8 cellular contexts compared by ENCODE assay signal in the genomic region with DNA sequence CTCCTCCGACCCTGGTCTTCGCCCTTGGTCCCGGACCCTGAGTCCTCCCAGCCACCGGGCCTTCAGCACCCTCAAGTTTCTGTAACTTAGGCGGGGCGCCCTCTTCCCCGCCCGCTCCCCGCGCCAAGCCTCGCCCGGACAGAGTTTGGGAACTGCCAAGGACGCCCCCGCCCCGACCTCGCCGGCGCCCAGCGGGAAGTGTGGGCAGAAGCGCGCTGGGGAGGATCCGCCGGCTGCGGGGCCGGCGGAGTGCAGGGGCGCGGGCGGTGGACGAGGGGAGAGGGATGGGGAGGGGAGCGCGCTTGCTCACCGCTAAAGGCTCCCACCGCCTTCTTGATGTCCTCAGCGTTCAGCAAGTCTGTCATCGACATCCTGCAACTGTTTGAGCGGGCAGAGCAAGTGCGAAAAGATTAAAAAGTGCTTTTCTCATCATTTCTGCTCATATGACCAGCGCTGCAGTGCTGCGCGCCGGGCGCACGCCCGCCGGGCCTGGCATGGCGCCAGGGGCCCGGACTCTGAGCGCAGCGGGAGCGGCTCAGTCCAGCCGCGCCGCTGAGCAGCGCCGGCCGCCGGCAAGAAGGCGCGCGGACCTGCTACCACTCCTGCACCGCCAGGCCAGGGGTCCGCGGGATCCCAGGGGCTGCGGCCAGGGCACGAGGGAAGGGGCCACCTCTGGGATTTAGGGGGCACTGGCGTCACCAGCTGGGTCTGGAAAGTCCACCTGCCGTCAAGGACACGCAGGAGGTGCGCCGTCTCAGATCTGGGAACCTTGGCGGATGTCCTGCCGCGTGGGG. TPM values are rescaled to one million over a fixed set of nuclear protein-coding genes. Genes with fewer than 3 reads are reported as not detected.
DNase-seq lines count a peak whose midpoint lies in the region; ATAC-seq and TF ChIP-seq lines count a peak whose summit lies in the region.

Gene PVALB (minus strand): TSS at position 401 of the 794 bp plus-strand sequence. CDS start 30 bp downstream, at position 371.

- DNase-seq in GM03348 (ENCODE audit: low spot score) (peak; percentile 62), RWPE1 (ENCODE audit: low spot score) (peak; percentile 27), foreskin melanocyte (peak; percentile 44), psoas muscle (peak in 1 of 2 donors; percentile 32), GOT3 (lab: John Stamatoyannopoulos, UW) (no peak), LoVo (ENCODE audit: low spot score) (no peak)

- WGBS in psoas muscle, 3 donors, result 1 to 2% (median 2%) methylated on average over 69 to 74 of the region's 74 CpGs

- peak; percentile 53 to 74 (median 64) for ATAC-seq in psoas muscle
- no peak for ATAC-seq in HG03457 (IDR thresholded peaks at IDR 0.05; ENCODE audit: unreplicated experiment)
- no peak for ATAC-seq in HG03039 (IDR thresholded peaks at IDR 0.05; ENCODE audit: unreplicated experiment)

- intact Hi-C loops in psoas muscle (cut with DNase I), result no loop called here

- no peaks in the 10 kb centered on the region for H3K9me3 ChIP-seq in psoas muscle

- H3K36me3 ChIP-seq in psoas muscle (ENCODE audit: insufficient read depth in 1 of 2, low read depth in 1 of 2), result no peaks in the 10 kb centered on the region

- peak within 1 kb of the TSS; percentile 38 for H3K4me3 ChIP-seq in psoas muscle

- no peak for TF ChIP-seq CTCF in RWPE1 (conservative IDR thresholded peaks at IDR 0.05; ENCODE audit: low read depth)
- TF ChIP-seq CTCF in psoas muscle (IDR thresholded peaks at IDR 0.05), result no peak

- CTCF ChIA-PET in RWPE1 (lab: Yijun Ruan, JAX), result interaction anchor here (0.6 kb wide), 1 partner anchor 790 kb away, joined by 4 read pairs; no protein-coding TSS in a partner anchor

- POLR2A ChIA-PET in RWPE1 (lab: Yijun Ruan, JAX; ENCODE audit: low non-redundant PET), result no interaction called here

- H3K27ac ChIP-seq in RWPE1 (no peak within 1 kb of the TSS), psoas muscle (no peak within 1 kb of the TSS)

- H3K4me1 ChIP-seq in psoas muscle, result peaks cover 10% of the 10 kb centered on the region

- H3K27me3 ChIP-seq in psoas muscle (ENCODE audit: insufficient read depth in 3 of 3, low read length in 2 of 3), result peaks cover 0 to 75% (median 22%) of the 10 kb centered on the region in 3 donors

RNA-seq across cellular contexts. Expression of gene PVALB, which starts in this region (rescaled TPM):
- total RNA-seq in psoas muscle, result 1 to 10 TPM in 1 of 4 donors, not detected in 3; 1.1 TPM
- 1 to 10 TPM in 2 of 3 donors, under 1 TPM in 1; 0.22 to 1.4 (median 1.1) TPM for polyA plus RNA-seq in psoas muscle

Comparison
In these comparisons a context has a peak if more than half of its experiments do, and no peak if none do; other contexts are left out.
1. DNase-seq: peak in GM03348 (single experiment), RWPE1 (single experiment) and foreskin melanocyte (single experiment); none in GOT3 (single experiment) and LoVo (single experiment).
2. ATAC-seq: peak in psoas muscle (4 of 4); none in HG03457 (single experiment) and HG03039 (single experiment).